In genomic region chr5:170363671-170364070, GRCh38 we compare ENCODE assay signal across 25 cellular contexts. TPM values are rescaled to one million over a fixed set of nuclear protein-coding genes. Genes with fewer than 3 reads are reported as not detected.
A peak's percentile ranks its signal among the peaks of the same experiment; 100 is the strongest.
DNase-seq lines count a peak whose midpoint lies in the region; ATAC-seq, FAIRE-seq and TF ChIP-seq lines count a peak whose summit lies in the region.
"Had no signal": no experiment of that assay in that cellular context is flagged by ENCODE, and none has a peak within 500 bp of the region (broad histone marks: within the 10 kb centered on the region; RNA-seq: fewer than 3 reads in every experiment).

No MANE protein-coding gene starts in this region.

- no peaks in the 10 kb centered on the region for H3K4me1 Mint-ChIP-seq in activated CD4-positive, alpha-beta T cell treated with anti-CD3 and anti-CD28 coated beads, Interleukin-2, amount 10 ng/mL, durations not matched to agents 24 days and 14 days
- H3K4me1 Mint-ChIP-seq: activated B cell treated with CpG ODN at 0.5 μM for 24 hours had no signal

- FAIRE-seq in GM19239 (lab: Jason Lieb, UNC): no peak

- H3K9me3 Mint-ChIP-seq in activated CD4-positive, alpha-beta T cell treated with anti-CD3 and anti-CD28 coated beads, Interleukin-2, amount 10 ng/mL, durations not matched to agents 24 days and 14 days: no peaks in the 10 kb centered on the region
- H3K9me3 Mint-ChIP-seq: activated B cell treated with CpG ODN at 0.5 μM for 24 hours; activated CD8-positive, alpha-beta T cell treated with anti-CD3 and anti-CD28 coated beads for 36 hours; nephron progenitor cell had no signal

- H3K9me3 ChIP-seq in gastroesophageal sphincter (no peaks in the 10 kb centered on the region), spleen (no peaks in the 10 kb centered on the region), esophagus muscularis mucosa (no peaks in the 10 kb centered on the region)
- H3K9me3 ChIP-seq: breast epithelium, SK-N-SH, thoracic aorta had no signal

- H3K36me3 ChIP-seq in gastroesophageal sphincter: no peaks in the 10 kb centered on the region
- H3K36me3 ChIP-seq in spleen: no peaks in the 10 kb centered on the region
- no peaks in the 10 kb centered on the region for H3K36me3 ChIP-seq in esophagus muscularis mucosa
- H3K36me3 ChIP-seq: breast epithelium, thoracic aorta had no signal

- TF ChIP-seq EP300 in gastroesophageal sphincter (IDR thresholded peaks at IDR 0.05) (no peak), esophagus muscularis mucosa (IDR thresholded peaks at IDR 0.05) (no peak)

- TF ChIP-seq CTCF in HL-60 (IDR thresholded peaks at IDR 0.05; ENCODE audit: insufficient read depth, low read length) (no peak), gastroesophageal sphincter (IDR thresholded peaks at IDR 0.05) (no peak), spleen (IDR thresholded peaks at IDR 0.05 in 8 of 11, conservative IDR thresholded peaks at IDR 0.05 in 3 of 11) (no peak), esophagus muscularis mucosa (IDR thresholded peaks at IDR 0.05) (no peak)

- H3K4me1 ChIP-seq in gastroesophageal sphincter (peaks cover 0 to 45% (median 13%) of the 10 kb centered on the region in 3 donors), spleen (peaks cover 0 to 75% (median 26%) of the 10 kb centered on the region in 6 donors), esophagus muscularis mucosa (peaks cover 22 to 47% (median 36%) of the 10 kb centered on the region in 4 donors)
- H3K4me1 ChIP-seq: breast epithelium had no signal

- DNase-seq in HL-60 (ENCODE audit: low read depth in 1 of 2, low spot score in 1 of 2) (peak; percentile 52 to 83), NOMO-1 (lab: John Stamatoyannopoulos, UW; ENCODE audit: unreplicated experiment in 2 of 2) (peak; percentile 91 to 97), spleen (no peak), esophagus muscularis mucosa (ENCODE audit: extremely low spot score) (no peak), GM19239 (ENCODE audit: insufficient read length, low spot score) (no peak)
- DNase-seq in activated CD4-positive, alpha-beta T cell treated with anti-CD3 and anti-CD28 coated beads, Interleukin-2, amount 10 ng/mL, durations not matched to agents 24 days and 14 days: no peak
- DNase-seq: activated B cell treated with CpG ODN at 0.5 μM for 24 hours; activated CD8-positive, alpha-beta T cell treated with anti-CD3 and anti-CD28 coated beads for 36 hours; activated T-cell treated with anti-CD3 and anti-CD28 coated beads for 4 hours; cortex of kidney; DMS53; left cardiac atrium; midbrain; NCI-H1092 treated with DMSO at 0.1 percent for 48 hours; NCI-H2081 treated with DMSO at 0.1 percent for 48 hours; NCI-H446; nephron progenitor cell; SK-N-SH; stimulated activated CD4-positive, alpha-beta T cell treated with anti-CD3 and anti-CD28 coated beads, Interleukin-2, amount 100 ng/mL, for 24 hours; stimulated activated naive CD4-positive, alpha-beta T cell; T1000 had no signal

- no peaks in the 10 kb centered on the region for H3K27me3 ChIP-seq in HL-60 (ENCODE audit: insufficient read depth, poor library complexity, severe bottlenecking)
- no peaks in the 10 kb centered on the region for H3K27me3 ChIP-seq in gastroesophageal sphincter
- H3K27me3 ChIP-seq in spleen (replicated peaks in 1 of 7): no peaks in the 10 kb centered on the region
- no peaks in the 10 kb centered on the region for H3K27me3 ChIP-seq in esophagus muscularis mucosa
- H3K27me3 ChIP-seq: breast epithelium had no signal

- TF ChIP-seq POLR2A in gastroesophageal sphincter (IDR thresholded peaks at IDR 0.05) (no peak), spleen (IDR thresholded peaks at IDR 0.05) (no peak), esophagus muscularis mucosa (IDR thresholded peaks at IDR 0.05; ENCODE audit: low read depth) (no peak)

- no peak overlapping the region for H3K4me3 Mint-ChIP-seq in activated CD4-positive, alpha-beta T cell treated with anti-CD3 and anti-CD28 coated beads, Interleukin-2, amount 10 ng/mL, durations not matched to agents 24 days and 14 days
- H3K4me3 Mint-ChIP-seq: activated B cell treated with CpG ODN at 0.5 μM for 24 hours; activated CD8-positive, alpha-beta T cell treated with anti-CD3 and anti-CD28 coated beads for 36 hours; nephron progenitor cell had no signal

- peak; percentile 46 for ATAC-seq in gastroesophageal sphincter
- ATAC-seq: activated CD8-positive, alpha-beta T cell treated with anti-CD3 and anti-CD28 coated beads for 36 hours had no signal

- peak overlapping the region; percentile 83 for H3K27ac ChIP-seq in HL-60 (replicated peaks)
- H3K27ac ChIP-seq in gastroesophageal sphincter: peak overlapping the region in 1 of 4 donors; percentile 69
- peak overlapping the region in 5 of 8 donors; percentile 33 to 85 (median 63) for H3K27ac ChIP-seq in spleen
- no peak overlapping the region for H3K27ac ChIP-seq in esophagus muscularis mucosa (replicated peaks in 1 of 4)
- H3K27ac ChIP-seq: KMS-11, thoracic aorta had no signal

- intact Hi-C loops in spleen (cut with DNase I; ENCODE audit: low total_unique reads): no loop called here
- intact Hi-C loops in esophagus muscularis mucosa (cut with DNase I): loop anchor here (5.0 kb wide), 1 partner anchor 54 kb away; no protein-coding TSS in a partner anchor
- intact Hi-C loops in activated CD4-positive, alpha-beta T cell treated with anti-CD3 and anti-CD28 coated beads, Interleukin-2, amount 10 ng/mL, durations not matched to agents 24 days and 14 days (cut with micrococcal nuclease): no loop called here

- peaks cover 7% of the 10 kb centered on the region for H3K27me3 Mint-ChIP-seq in activated CD4-positive, alpha-beta T cell treated with anti-CD3 and anti-CD28 coated beads, Interleukin-2, amount 10 ng/mL, durations not matched to agents 24 days and 14 days
- H3K27me3 Mint-ChIP-seq: activated CD8-positive, alpha-beta T cell treated with anti-CD3 and anti-CD28 coated beads for 36 hours had no signal

- H3K27ac Mint-ChIP-seq in activated CD4-positive, alpha-beta T cell treated with anti-CD3 and anti-CD28 coated beads, Interleukin-2, amount 10 ng/mL, durations not matched to agents 24 days and 14 days: no peak overlapping the region
- H3K27ac Mint-ChIP-seq: activated B cell treated with CpG ODN at 0.5 μM for 24 hours; activated CD8-positive, alpha-beta T cell treated with anti-CD3 and anti-CD28 coated beads for 36 hours; nephron progenitor cell had no signal

- H3K4me3 ChIP-seq in HL-60 (replicated peaks; ENCODE audit: insufficient read depth, low read length): no peak overlapping the region
- no peak overlapping the region for H3K4me3 ChIP-seq in gastroesophageal sphincter
- no peak overlapping the region for H3K4me3 ChIP-seq in spleen
- no peak overlapping the region for H3K4me3 ChIP-seq in esophagus muscularis mucosa
- H3K4me3 ChIP-seq: breast epithelium, thoracic aorta had no signal

- 85 to 88% methylated on average over 1 of the region's 1 CpG for WGBS in gastroesophageal sphincter (ENCODE audit: low coverage in 1 of 2), 2 donors
- WGBS in spleen, 5 donors: 41 to 77% (median 62%) methylated on average over 1 of the region's 1 CpG
- WGBS in esophagus muscularis mucosa: 93% methylated on average over 1 of the region's 1 CpG

- no peaks in the 10 kb centered on the region for H3K36me3 Mint-ChIP-seq in activated CD4-positive, alpha-beta T cell treated with anti-CD3 and anti-CD28 coated beads, Interleukin-2, amount 10 ng/mL, durations not matched to agents 24 days and 14 days (ENCODE audit: low read depth)

RNA-seq across cellular contexts. Expression of gene KCNMB1, which starts 25.5 kb away (rescaled TPM):
- total RNA-seq in gastroesophageal sphincter: 10 to 100 TPM; 38.0 to 78.3 (median 66.6) TPM
- total RNA-seq in spleen: 1 to 10 TPM in 3 of 7 donors, under 1 TPM in 4; 0.13 to 2.2 (median 0.97) TPM
- polyA plus RNA-seq in spleen: under 1 TPM; 0.63 to 0.80 (median 0.74) TPM
- total RNA-seq in esophagus muscularis mucosa: 10 to 100 TPM; 45.6 to 83.0 (median 78.8) TPM
- total RNA-seq in activated CD4-positive, alpha-beta T cell treated with anti-CD3 and anti-CD28 coated beads, Interleukin-2, amount 10 ng/mL, durations not matched to agents 24 days and 14 days: 0.07 TPM in 1 of 2 replicates, not detected in the other
- total RNA-seq: activated B cell treated with CpG ODN at 0.5 μM for 24 hours; activated CD8-positive, alpha-beta T cell treated with anti-CD3 and anti-CD28 coated beads for 36 hours had no signal
- polyA plus RNA-seq: SK-N-SH had no signal

Comparison
In these comparisons a context has a peak if more than half of its experiments do, and no peak if none do; other contexts are left out.
1. DNase-seq: peak in HL-60 (2 of 2) and NOMO-1 (2 of 2); none in spleen (single experiment), esophagus muscularis mucosa (single experiment), GM19239 (single experiment) and activated CD4-positive, alpha-beta T cell treated with anti-CD3 and anti-CD28 coated beads, Interleukin-2, amount 10 ng/mL, durations not matched to agents 24 days and 14 days (single experiment).
2. H3K27ac ChIP-seq: peak in HL-60 (single experiment) and spleen (5 of 8); none in esophagus muscularis mucosa (0 of 4).
3. RNA of gene KCNMB1, which starts 25.5 kb away (total RNA-seq): 45.6 to 83.0 TPM in esophagus muscularis mucosa and 38.0 to 78.3 TPM in gastroesophageal sphincter; 0.13 to 2.2 TPM in spleen and 0.07 TPM in activated CD4-positive, alpha-beta T cell treated with anti-CD3 and anti-CD28 coated beads, Interleukin-2, amount 10 ng/mL, durations not matched to agents 24 days and 14 days; every median in the first group is over 10 times any median in the second.